In genomic region chr12:76888775-76889174, GRCh38 we compare ENCODE assay signal across 9 cellular contexts.
"Had no signal": no experiment of that assay in that cellular context is flagged by ENCODE, and none has a peak within 500 bp of the region (broad histone marks: within the 10 kb centered on the region; RNA-seq: fewer than 3 reads in every experiment).

No MANE protein-coding gene starts in this region.

- DNase-seq: GOT3, HFFc6, KG1 had no signal

- H3K4me3 ChIP-seq: HAP-1 had no signal

- H3K36me3 Mint-ChIP-seq: IgD-negative memory B cell had no signal

- FAIRE-seq: H54, HepG2 had no signal

- H3K4me3 Mint-ChIP-seq: HFFc6, IgD-negative memory B cell had no signal

- H3K4me1 ChIP-seq: HAP-1 had no signal

- H3K27ac Mint-ChIP-seq: HFFc6, IgD-negative memory B cell had no signal

- H3K9me3 ChIP-seq: HAP-1 had no signal

- H3K4me1 Mint-ChIP-seq: IgD-negative memory B cell had no signal

- ATAC-seq: HCT116, HepG2 had no signal

- H3K27ac ChIP-seq: HL-60 had no signal

- H3K36me3 ChIP-seq: HAP-1 had no signal
